36 cellular contexts compared by ENCODE assay signal in the genomic region with DNA sequence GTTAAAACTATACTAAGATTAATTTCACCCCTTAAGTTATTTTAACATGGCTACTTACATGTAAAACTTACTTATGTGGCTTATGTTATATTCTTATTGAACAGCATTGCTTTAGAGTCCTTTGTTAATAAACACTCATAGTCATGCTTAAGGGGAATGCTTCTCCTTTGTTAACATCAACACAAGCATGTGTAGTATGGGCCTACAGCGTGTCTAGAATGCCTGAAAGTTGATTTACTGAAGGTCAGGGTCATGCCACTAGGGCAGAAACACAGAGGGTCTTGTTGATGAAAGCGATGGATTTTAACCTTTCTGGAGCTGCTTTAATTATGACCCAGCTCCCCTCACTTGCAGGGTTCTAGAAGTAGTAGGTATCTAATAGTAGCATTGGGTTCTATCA.
"Had no signal": no experiment of that assay in that cellular context is flagged by ENCODE, and none has a peak within 500 bp of the region (broad histone marks: within the 10 kb centered on the region; RNA-seq: fewer than 3 reads in every experiment).

No MANE protein-coding gene starts in this region.

- H3K9me3 ChIP-seq: adrenal gland, body of pancreas had no signal

- ATAC-seq: activated CD8-positive, alpha-beta T cell treated with anti-CD3 and anti-CD28 coated beads for 36 hours; activated naive CD4-positive, alpha-beta T cell treated with anti-CD3 and anti-CD28 coated beads, Interleukin-2, amount 50 U/mL, for 72 hours; activated T-cell treated with anti-CD3 and anti-CD28 coated beads, Interleukin-2, amount 50 U/mL, for 4 hours; activated T-cell treated with anti-CD3 and anti-CD28 coated beads, Interleukin-2, amount 50 U/mL, for 72 hours; activated T-helper 17 cell treated with anti-CD3 and anti-CD28 coated beads, Interleukin-2, amount 50 U/mL, for 72 hours; body of pancreas had no signal

- H3K4me3 ChIP-seq: adrenal gland, body of pancreas, cardiac muscle cell had no signal

- DNase-seq: activated B cell treated with CpG ODN at 0.5 μM for 24 hours; activated CD4-positive, alpha-beta memory T cell treated with anti-CD3 and anti-CD28 coated beads for 36 hours; activated CD4-positive, alpha-beta T cell treated with anti-CD3 and anti-CD28 coated beads for 4 hours; activated CD4-positive, alpha-beta T cell treated with anti-CD3 and anti-CD28 coated beads, Interleukin-2, amount 10 ng/mL, durations not matched to agents 24 days and 14 days; activated CD4-positive, alpha-beta T cell treated with anti-CD3 and anti-CD28 coated beads, Interleukin-2, amount 50 U/mL, for 1 hour; activated CD4-positive, alpha-beta T cell treated with anti-CD3 and anti-CD28 coated beads, Interleukin-2, amount 50 U/mL, for 4 hours; activated CD4-positive, CD25-positive, alpha-beta regulatory T cell treated with anti-CD3 and anti-CD28 coated beads, Interleukin-2, amount 50 U/mL, for 72 hours; activated CD8-positive, alpha-beta memory T cell treated with anti-CD3 and anti-CD28 coated beads, Interleukin-2, amount 50 U/mL, for 4 hours; activated CD8-positive, alpha-beta T cell treated with anti-CD3 and anti-CD28 coated beads for 36 hours; activated effector memory CD4-positive, alpha-beta T cell treated with anti-CD3 and anti-CD28 coated beads, Interleukin-2, amount 50 U/mL, for 16 hours; activated gamma-delta T cell treated with Interleukin-2 at 50 U/mL for 16 hours; activated naive CD4-positive, alpha-beta T cell; activated naive CD4-positive, alpha-beta T cell treated with anti-CD3 and anti-CD28 coated beads for 36 hours; activated naive CD4-positive, alpha-beta T cell treated with anti-CD3 and anti-CD28 coated beads, Interleukin-2, amount 50 U/mL, for 16 hours; activated naive CD8-positive, alpha-beta T cell treated with anti-CD3 and anti-CD28 coated beads for 36 hours; activated T-cell treated with anti-CD3 and anti-CD28 coated beads for 4 hours; activated T-cell treated with anti-CD3 and anti-CD28 coated beads, Interleukin-2, amount 50 U/mL, for 1 hour; activated T-cell treated with anti-CD3 and anti-CD28 coated beads, Interleukin-2, amount 50 U/mL, for 4 hours; activated T-cell treated with anti-CD3 and anti-CD28 coated beads, Interleukin-2, amount 50 U/mL, for 72 hours; adrenal gland; amniotic stem cell; aorta; body of pancreas; brain microvascular endothelial cell; caudate nucleus; cerebellar nuclear complex; T-helper 1 cell; T-helper 2 cell; T-helper 9 cell had no signal

- H3K27ac ChIP-seq: adrenal gland, body of pancreas, brain microvascular endothelial cell, cardiac muscle cell, VCaP had no signal

- H3K4me1 ChIP-seq: adrenal gland, body of pancreas had no signal

- FAIRE-seq: astrocyte, bronchial epithelial cell, TTC549 had no signal

- H3K27me3 ChIP-seq: adrenal gland, body of pancreas, brain microvascular endothelial cell, cardiac muscle cell had no signal

- H3K36me3 ChIP-seq: adrenal gland, brain microvascular endothelial cell, cardiac muscle cell had no signal
